In genomic region chr16:80932725-80933124, GRCh38 we compare ENCODE assay signal across 8 cellular contexts.
DNase-seq lines count a peak whose midpoint lies in the region; ATAC-seq and TF ChIP-seq lines count a peak whose summit lies in the region.

No MANE protein-coding gene starts in this region.

- intact Hi-C loops in naive thymus-derived CD4-positive, alpha-beta T cell (cut with micrococcal nuclease): no loop called here

- POLR2A ChIA-PET in naive thymus-derived CD4-positive, alpha-beta T cell (lab: Charles Lee): no interaction called here

- H3K4me1 ChIP-seq in naive thymus-derived CD4-positive, alpha-beta T cell (ENCODE audit: control insufficient read depth in 2 of 2, insufficient read depth in 2 of 2, low read length in 2 of 2): no peaks in the 10 kb centered on the region

- no peaks in the 10 kb centered on the region for H3K27me3 ChIP-seq in naive thymus-derived CD4-positive, alpha-beta T cell (ENCODE audit: control insufficient read depth in 2 of 2, insufficient read depth in 2 of 2, low read length in 2 of 2)

- peak overlapping the region; percentile 57 for H3K4me3 ChIP-seq in AG09309 (ENCODE audit: control insufficient read depth, low read depth, low read length)
- peak overlapping the region; percentile 64 for H3K4me3 ChIP-seq in epithelial cell of proximal tubule (ENCODE audit: low read depth, low read length)
- no peak overlapping the region for H3K4me3 ChIP-seq in naive thymus-derived CD4-positive, alpha-beta T cell (ENCODE audit: low read length)

- H3K27me3 Mint-ChIP-seq in naive thymus-derived CD4-positive, alpha-beta T cell: peaks cover 53 to 70% (median 59%) of the 10 kb centered on the region in 5 donors

- H3K4me3 Mint-ChIP-seq in naive thymus-derived CD4-positive, alpha-beta T cell: peak overlapping the region; percentile 41 to 84 (median 77)

- H3K36me3 ChIP-seq in naive thymus-derived CD4-positive, alpha-beta T cell (ENCODE audit: control insufficient read depth in 2 of 3, insufficient read depth in 3 of 3, low read length in 3 of 3): no peaks in the 10 kb centered on the region

- no peaks in the 10 kb centered on the region for H3K9me3 ChIP-seq in naive thymus-derived CD4-positive, alpha-beta T cell (ENCODE audit: control insufficient read depth in 2 of 3, low read length in 3 of 3)

- no peak for ATAC-seq in naive thymus-derived CD4-positive, alpha-beta T cell
- no peak for ATAC-seq in HG02970 (IDR thresholded peaks at IDR 0.05; ENCODE audit: low FRiP score, unreplicated experiment)
- no peak for ATAC-seq in HG03196 (IDR thresholded peaks at IDR 0.05; ENCODE audit: unreplicated experiment)

- DNase-seq in AG09309 (ENCODE audit: low read depth) (peak; percentile 79), RPMI7951 (ENCODE audit: low read depth) (peak; percentile 64), epithelial cell of proximal tubule (ENCODE audit: low read depth) (peak; percentile 40), NCI-H187 treated with DMSO at 0.1 percent for 48 hours (lab: John Stamatoyannopoulos, UW) (no peak)
- no peak for DNase-seq in naive thymus-derived CD4-positive, alpha-beta T cell
- DNase-seq in stimulated activated naive CD4-positive, alpha-beta T cell treated with Interleukin-2 at 50 U/mL for 16 hours (lab: John Stamatoyannopoulos, UW): no peak

- TF ChIP-seq CTCF in AG09309 (IDR thresholded peaks at IDR 0.05; ENCODE audit: control insufficient read depth, insufficient read depth, low read depth, low read length, missing control alignments): no peak
- TF ChIP-seq CTCF in epithelial cell of proximal tubule (conservative IDR thresholded peaks at IDR 0.05; ENCODE audit: low read depth, low read length): no peak

- no peak overlapping the region for H3K27ac Mint-ChIP-seq in naive thymus-derived CD4-positive, alpha-beta T cell

- CTCF ChIA-PET in naive thymus-derived CD4-positive, alpha-beta T cell (lab: Charles Lee): no interaction called here

- H3K27ac ChIP-seq in naive thymus-derived CD4-positive, alpha-beta T cell (ENCODE audit: low read depth, low read length): no peak overlapping the region

- no peaks in the 10 kb centered on the region for H3K36me3 Mint-ChIP-seq in naive thymus-derived CD4-positive, alpha-beta T cell

- H3K4me1 Mint-ChIP-seq in naive thymus-derived CD4-positive, alpha-beta T cell: peaks cover 2 to 15% (median 8%) of the 10 kb centered on the region in 7 donors

- H3K9me3 Mint-ChIP-seq in naive thymus-derived CD4-positive, alpha-beta T cell: peaks cover 0 to 5% (median 0%) of the 10 kb centered on the region in 11 donors

Comparison
In these comparisons a context has a peak if more than half of its experiments do, and no peak if none do; other contexts are left out.
1. DNase-seq: peak in AG09309 (single experiment), RPMI7951 (single experiment) and epithelial cell of proximal tubule (single experiment); none in naive thymus-derived CD4-positive, alpha-beta T cell (0 of 9), NCI-H187 treated with DMSO at 0.1 percent for 48 hours (single experiment) and stimulated activated naive CD4-positive, alpha-beta T cell treated with Interleukin-2 at 50 U/mL for 16 hours (single experiment).